ENCODE assay signal across 8 cellular contexts in genomic region chr1:159924025-159924790, GRCh38. TPM values are rescaled to one million over a fixed set of nuclear protein-coding genes. Genes with fewer than 3 reads are reported as not detected.
A peak's percentile ranks its signal among the peaks of the same experiment; 100 is the strongest.
DNase-seq lines count a peak whose midpoint lies in the region; ATAC-seq lines count a peak whose summit lies in the region.

No MANE protein-coding gene starts in this region.

- peak overlapping the region; percentile 74 for H4K8ac ChIP-seq in mesenchymal stem cell (ENCODE audit: low read length)

- peak overlapping the region; percentile 90 for H3K4me3 Mint-ChIP-seq in activated CD8-positive, alpha-beta T cell treated with anti-CD3 and anti-CD28 coated beads, Interleukin-2, amount 10 ng/mL, durations not matched to agents 7 days and 5 days

- peak overlapping the region; percentile 76 for H2BK5ac ChIP-seq in mesenchymal stem cell (ENCODE audit: low read depth, low read length, poor library complexity, severe bottlenecking)

- H4K91ac ChIP-seq in mesenchymal stem cell (ENCODE audit: low read length) = peak overlapping the region; percentile 90

- H2BK12ac ChIP-seq in mesenchymal stem cell (ENCODE audit: low read length in 2 of 2) = peak overlapping the region in 1 of 2 experiments; percentile 76

- CTCF ChIA-PET in activated CD8-positive, alpha-beta T cell treated with anti-CD3 and anti-CD28 coated beads, Interleukin-2, amount 10 ng/mL, durations not matched to agents 7 days and 5 days (lab: Charles Lee) = interaction anchor here (0.7 to 6.7 kb wide), 9 partner anchors 10 to 144 kb away, joined by 3 to 49 read pairs (median 7); partner anchors contain the start of gene DUSP23

- peak overlapping the region; percentile 69 for H2BK120ac ChIP-seq in mesenchymal stem cell (ENCODE audit: low read depth, low read length)

- DNase-seq in NCI-H2227 (lab: John Stamatoyannopoulos, UW; ENCODE audit: unreplicated experiment) (peak; percentile 33), NCI-H2227 treated with DMSO at 0.1 percent for 48 hours (lab: John Stamatoyannopoulos, UW) (no peak), NAMALWA (ENCODE audit: low spot score) (peak; percentile 76), mesenchymal stem cell (peak; percentile 93)
- peak; percentile 66 for DNase-seq in activated CD8-positive, alpha-beta T cell treated with anti-CD3 and anti-CD28 coated beads, Interleukin-2, amount 10 ng/mL, durations not matched to agents 7 days and 5 days
- DNase-seq in effector memory CD4-positive, alpha-beta T cell = peak; percentile 62 to 70 (median 68)
- peak; percentile 66 to 74 for DNase-seq in stimulated activated CD8-positive, alpha-beta memory T cell treated with anti-CD3 and anti-CD28 coated beads, Interleukin-15, amount 100 ng/mL, for 48 hours (ENCODE audit: low read depth in 2 of 2)

- ATAC-seq in activated CD8-positive, alpha-beta T cell treated with anti-CD3 and anti-CD28 coated beads, Interleukin-2, amount 10 ng/mL, durations not matched to agents 7 days and 5 days = peak; percentile 31
- no peak for ATAC-seq in GM18909 (IDR thresholded peaks at IDR 0.05; ENCODE audit: poor library complexity, unreplicated experiment)

- POLR2A ChIA-PET in activated CD8-positive, alpha-beta T cell treated with anti-CD3 and anti-CD28 coated beads, Interleukin-2, amount 10 ng/mL, durations not matched to agents 7 days and 5 days (lab: Charles Lee) = interaction anchor here (0.8 to 3.8 kb wide), 19 partner anchors 8 to 915 kb away, joined by 3 to 33 read pairs (median 6); partner anchors contain the start of genes IFI16 and PIGM

- H2BK15ac ChIP-seq in mesenchymal stem cell (ENCODE audit: low read depth, poor library complexity, severe bottlenecking) = peak overlapping the region; percentile 62

- H3K4ac ChIP-seq in mesenchymal stem cell (ENCODE audit: low read depth in 1 of 2, low read length in 2 of 2) = peak overlapping the region; percentile 80 to 89

- peak overlapping the region; percentile 96 for H3K27ac Mint-ChIP-seq in activated CD8-positive, alpha-beta T cell treated with anti-CD3 and anti-CD28 coated beads, Interleukin-2, amount 10 ng/mL, durations not matched to agents 7 days and 5 days

- peak overlapping the region; percentile 32 for H2AFZ ChIP-seq in mesenchymal stem cell (ENCODE audit: low read depth, low read length)

- peaks cover 51% of the 10 kb centered on the region for H3K4me1 Mint-ChIP-seq in activated CD8-positive, alpha-beta T cell treated with anti-CD3 and anti-CD28 coated beads, Interleukin-2, amount 10 ng/mL, durations not matched to agents 7 days and 5 days (ENCODE audit: low read depth)

- 2% methylated on average over 29 of the region's 31 CpGs for whole genome bisulfite sequencing in mesenchymal stem cell

- H3K4me1 ChIP-seq in effector memory CD4-positive, alpha-beta T cell (ENCODE audit: control insufficient read depth, insufficient read depth, low read length, poor library complexity, severe bottlenecking) = peaks cover 30% of the 10 kb centered on the region
- peaks cover 37% of the 10 kb centered on the region for H3K4me1 ChIP-seq in mesenchymal stem cell (ENCODE audit: control insufficient read depth, insufficient read depth, low read depth, low read length)

- peak overlapping the region in 1 of 2 experiments; percentile 93 for H3K14ac ChIP-seq in mesenchymal stem cell (ENCODE audit: low read length in 2 of 2)

- peak overlapping the region; percentile 93 to 98 for H3K18ac ChIP-seq in mesenchymal stem cell (ENCODE audit: low read depth in 1 of 2, low read length in 2 of 2)

- H3K4me2 ChIP-seq in mesenchymal stem cell (ENCODE audit: low read length, poor library complexity, severe bottlenecking) = peak overlapping the region; percentile 87

- peak overlapping the region; percentile 100 for H3K27ac ChIP-seq in effector memory CD4-positive, alpha-beta T cell (ENCODE audit: insufficient read depth, low read length, poor library complexity, severe bottlenecking)
- H3K27ac ChIP-seq in mesenchymal stem cell (ENCODE audit: low read length, poor library complexity, severe bottlenecking) = peak overlapping the region; percentile 94

- H3K9me3 ChIP-seq in effector memory CD4-positive, alpha-beta T cell (ENCODE audit: control insufficient read depth, low read length) = no peaks in the 10 kb centered on the region
- H3K9me3 ChIP-seq in mesenchymal stem cell (ENCODE audit: control insufficient read depth, low read length) = no peaks in the 10 kb centered on the region

- peak overlapping the region; percentile 89 for H2AK5ac ChIP-seq in mesenchymal stem cell (ENCODE audit: low read length, severe bottlenecking)

- H3K23ac ChIP-seq in mesenchymal stem cell (ENCODE audit: low read length in 2 of 2) = peak overlapping the region in 1 of 2 experiments; percentile 57

- peak overlapping the region; percentile 77 for H3K4me3 ChIP-seq in effector memory CD4-positive, alpha-beta T cell (ENCODE audit: insufficient read depth, low read depth, low read length, poor library complexity, severe bottlenecking)
- peak overlapping the region; percentile 92 to 98 for H3K4me3 ChIP-seq in mesenchymal stem cell (ENCODE audit: insufficient read depth in 1 of 2, low read depth in 1 of 2, low read length in 2 of 2)

- H3K27me3 ChIP-seq in effector memory CD4-positive, alpha-beta T cell (replicated peaks; ENCODE audit: control insufficient read depth, insufficient read depth, low read length, poor library complexity, severe bottlenecking) = no peaks in the 10 kb centered on the region
- H3K27me3 ChIP-seq in mesenchymal stem cell (ENCODE audit: control insufficient read depth in 1 of 2, insufficient read depth in 1 of 2, low read length in 2 of 2) = no peaks in the 10 kb centered on the region

- H3K79me1 ChIP-seq in mesenchymal stem cell (replicated peaks; ENCODE audit: low read length, poor library complexity, severe bottlenecking) = peaks cover 4% of the 10 kb centered on the region

- no peaks in the 10 kb centered on the region for H3K9me3 Mint-ChIP-seq in activated CD8-positive, alpha-beta T cell treated with anti-CD3 and anti-CD28 coated beads, Interleukin-2, amount 10 ng/mL, durations not matched to agents 7 days and 5 days (ENCODE audit: insufficient read depth)

- H3K27me3 Mint-ChIP-seq in activated CD8-positive, alpha-beta T cell treated with anti-CD3 and anti-CD28 coated beads, Interleukin-2, amount 10 ng/mL, durations not matched to agents 7 days and 5 days (ENCODE audit: low read depth) = no peaks in the 10 kb centered on the region

- H3K36me3 Mint-ChIP-seq in activated CD8-positive, alpha-beta T cell treated with anti-CD3 and anti-CD28 coated beads, Interleukin-2, amount 10 ng/mL, durations not matched to agents 7 days and 5 days (ENCODE audit: low read depth) = peaks cover 49% of the 10 kb centered on the region

- peaks cover 20% of the 10 kb centered on the region for H3K36me3 ChIP-seq in effector memory CD4-positive, alpha-beta T cell (ENCODE audit: control insufficient read depth, insufficient read depth, low read length)
- H3K36me3 ChIP-seq in mesenchymal stem cell (ENCODE audit: control insufficient read depth in 1 of 2, insufficient read depth in 2 of 2, low read depth in 1 of 2, low read length in 2 of 2) = peaks cover 19 to 20% of the 10 kb centered on the region in 2 experiments

- H3K9ac ChIP-seq in mesenchymal stem cell (ENCODE audit: low read length) = peak overlapping the region; percentile 99

RNA-seq across cellular contexts. Expression of gene TAGLN2, which starts 1.1 kb away (rescaled TPM):
- 100 to 1,000 TPM; 476 to 510 TPM for total RNA-seq in activated CD8-positive, alpha-beta T cell treated with anti-CD3 and anti-CD28 coated beads, Interleukin-2, amount 10 ng/mL, durations not matched to agents 7 days and 5 days
- 328 TPM for polyA plus RNA-seq in mesenchymal stem cell (2013, experiment 1 of 2)
- polyA plus RNA-seq in mesenchymal stem cell (2013, experiment 2 of 2) = 330 TPM

RNA-seq across cellular contexts. Expression of gene IGSF9, which starts 21.2 kb away (rescaled TPM):
- total RNA-seq in activated CD8-positive, alpha-beta T cell treated with anti-CD3 and anti-CD28 coated beads, Interleukin-2, amount 10 ng/mL, durations not matched to agents 7 days and 5 days = not detected
- polyA plus RNA-seq in mesenchymal stem cell (2013, experiment 1 of 2) = 0.03 TPM
- 0.03 TPM for polyA plus RNA-seq in mesenchymal stem cell (2013, experiment 2 of 2)

RNA-seq across cellular contexts. Expression of gene CFAP45, which starts 24.2 kb away (rescaled TPM):
- total RNA-seq in activated CD8-positive, alpha-beta T cell treated with anti-CD3 and anti-CD28 coated beads, Interleukin-2, amount 10 ng/mL, durations not matched to agents 7 days and 5 days = under 1 TPM; 0.34 to 0.79 TPM
- polyA plus RNA-seq in mesenchymal stem cell (2013, experiment 1 of 2) = 0.86 TPM
- 0.71 TPM for polyA plus RNA-seq in mesenchymal stem cell (2013, experiment 2 of 2)

RNA-seq across cellular contexts. Expression of gene SLAMF9, which starts 29.8 kb away (rescaled TPM):
- total RNA-seq in activated CD8-positive, alpha-beta T cell treated with anti-CD3 and anti-CD28 coated beads, Interleukin-2, amount 10 ng/mL, durations not matched to agents 7 days and 5 days = not detected
- not detected for polyA plus RNA-seq in mesenchymal stem cell (2013, experiment 1 of 2)
- not detected for polyA plus RNA-seq in mesenchymal stem cell (2013, experiment 2 of 2)
